In the genomic region with DNA sequence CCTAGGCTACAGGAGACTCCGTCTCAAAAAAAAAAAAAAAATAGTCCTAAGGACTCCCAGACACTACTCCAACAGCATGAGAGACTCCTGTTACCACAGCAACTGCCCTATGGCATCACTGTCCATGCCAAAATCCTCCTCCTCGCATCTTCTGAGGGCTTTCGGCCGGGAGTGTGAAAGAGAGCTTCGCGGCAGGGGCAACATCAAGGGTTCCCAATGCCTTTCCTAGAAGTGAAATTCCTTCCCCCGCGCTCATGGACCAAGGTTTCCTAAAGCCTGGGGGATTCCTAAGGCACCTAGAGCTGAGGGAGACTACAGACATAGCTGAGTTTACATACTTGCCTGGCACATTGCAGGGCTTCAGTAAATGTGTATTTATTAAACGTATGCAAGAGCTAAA, we compare ENCODE assay signal across 16 cellular contexts.
DNase-seq lines count a peak whose midpoint lies in the region; ATAC-seq and TF ChIP-seq lines count a peak whose summit lies in the region.
"Had no signal": no experiment of that assay in that cellular context is flagged by ENCODE, and none has a peak within 500 bp of the region (broad histone marks: within the 10 kb centered on the region; RNA-seq: fewer than 3 reads in every experiment).

No MANE protein-coding gene starts in this region.

- H4K20me1 ChIP-seq in IMR-90 (ENCODE audit: insufficient read depth, low read length), result no peaks in the 10 kb centered on the region
- H4K20me1 ChIP-seq: BLaER1 had no signal

- H3K79me1 ChIP-seq in IMR-90 (ENCODE audit: low read depth in 1 of 2, low read length in 2 of 2) (no peaks in the 10 kb centered on the region), mesendoderm (ENCODE audit: low read length) (no peaks in the 10 kb centered on the region)

- H2BK120ac ChIP-seq in IMR-90 (ENCODE audit: low read depth, low read length) (no peak overlapping the region), mesendoderm (ENCODE audit: low read depth, low read length) (no peak overlapping the region)

- H3K9ac ChIP-seq in IMR-90 (ENCODE audit: low read depth, low read length) (no peak overlapping the region), mesendoderm (ENCODE audit: low read length) (no peak overlapping the region)
- H3K9ac ChIP-seq: BLaER1 had no signal

- no peak overlapping the region for H3K27ac ChIP-seq in IMR-90 (ENCODE audit: insufficient read depth, low read length)
- no peak overlapping the region for H3K27ac ChIP-seq in mesendoderm (ENCODE audit: low read depth, low read length)
- no peak overlapping the region for H3K27ac ChIP-seq in upper lobe of right lung
- H3K27ac ChIP-seq: 22Rv1, BLaER1 had no signal

- CTCF ChIA-PET in IMR-90 (lab: Yijun Ruan, JAX), result no interaction called here

- H3K4me3 ChIP-seq in IMR-90 (ENCODE audit: insufficient read depth, low read depth, low read length), result no peak overlapping the region
- H3K4me3 ChIP-seq in mesendoderm (ENCODE audit: low read length), result no peak overlapping the region
- no peak overlapping the region for H3K4me3 ChIP-seq in upper lobe of right lung
- H3K4me3 ChIP-seq: BLaER1, HAP-1 had no signal

- H2AK5ac ChIP-seq in IMR-90 (ENCODE audit: low read depth, low read length), result no peak overlapping the region
- no peak overlapping the region for H2AK5ac ChIP-seq in mesendoderm (ENCODE audit: low read length)

- H3K27me3 ChIP-seq in IMR-90 (ENCODE audit: control insufficient read depth, insufficient read depth, low read length), result no peaks in the 10 kb centered on the region
- no peaks in the 10 kb centered on the region for H3K27me3 ChIP-seq in mesendoderm (ENCODE audit: insufficient read depth, low read length, poor library complexity)
- H3K27me3 ChIP-seq in upper lobe of right lung, result no peaks in the 10 kb centered on the region
- H3K27me3 ChIP-seq: BLaER1 had no signal

- H4K5ac ChIP-seq in IMR-90 (ENCODE audit: low read depth, low read length) (no peak overlapping the region), mesendoderm (ENCODE audit: low read length) (no peak overlapping the region)

- H4K8ac ChIP-seq in IMR-90 (ENCODE audit: low read depth in 2 of 2, low read length in 2 of 2), result no peak overlapping the region
- no peak overlapping the region for H4K8ac ChIP-seq in mesendoderm (ENCODE audit: low read depth, low read length)

- H2AFZ ChIP-seq in IMR-90 (replicated peaks; ENCODE audit: low read length, poor library complexity), result no peak overlapping the region

- TF ChIP-seq CTCF in IMR-90 (conservative IDR thresholded peaks at IDR 0.05; ENCODE audit: low read depth, low read length) (no peak), upper lobe of right lung (IDR thresholded peaks at IDR 0.05) (no peak)

- no peak overlapping the region for H3K18ac ChIP-seq in IMR-90 (ENCODE audit: low read depth, low read length)
- H3K18ac ChIP-seq in mesendoderm (ENCODE audit: low read length), result no peak overlapping the region

- H2BK5ac ChIP-seq in IMR-90 (ENCODE audit: low read depth, low read length, poor library complexity, severe bottlenecking), result no peak overlapping the region
- no peak overlapping the region for H2BK5ac ChIP-seq in mesendoderm (ENCODE audit: low read length)

- H3K56ac ChIP-seq in IMR-90 (ENCODE audit: extremely low read depth, insufficient read depth, low read length), result no peak overlapping the region
- H3K56ac ChIP-seq in mesendoderm (ENCODE audit: low read length), result no peak overlapping the region

- H3K79me2 ChIP-seq in mesendoderm (ENCODE audit: control insufficient read depth, insufficient read depth, low read length), result no peaks in the 10 kb centered on the region

- DNase-seq in DMS 273 (lab: John Stamatoyannopoulos, UW; ENCODE audit: unreplicated experiment), result peak; percentile 36
- no peak for DNase-seq in DMS 273 treated with DMSO at 0.1 percent for 48 hours (lab: John Stamatoyannopoulos, UW)
- DNase-seq in IMR-90, result no peak
- peak; percentile 46 for DNase-seq in cerebellar cortex (ENCODE audit: low spot score)
- peak; percentile 65 for DNase-seq in mesendoderm
- DNase-seq in upper lobe of right lung, result no peak
- no peak for DNase-seq in stimulated activated CD4-positive, alpha-beta T cell treated with anti-CD3 and anti-CD28 coated beads, Interleukin-2, amount 100 ng/mL, for 48 hours
- DNase-seq: CD8-positive, alpha-beta memory T cell; NCI-H526; NK-92 treated with Interleukin-12 subunit alpha and Interleukin-12 subunit beta, amount 100 ng/mL, for 24 hours; OCI-M1; RPMI8226 had no signal

- TF ChIP-seq RAD21 in IMR-90 (IDR thresholded peaks at IDR 0.05; ENCODE audit: low read length), result no peak

- H3K4me2 ChIP-seq in IMR-90 (ENCODE audit: low read depth, low read length), result no peak overlapping the region
- no peak overlapping the region for H3K4me2 ChIP-seq in mesendoderm (ENCODE audit: low read length)
- H3K4me2 ChIP-seq: BLaER1 had no signal

- peak overlapping the region; percentile 9 for H2AK9ac ChIP-seq in IMR-90 (replicated peaks; ENCODE audit: low read depth, low read length, poor library complexity)

- no peak overlapping the region for H4K91ac ChIP-seq in IMR-90 (ENCODE audit: insufficient read depth, low read depth, low read length)

- H3K14ac ChIP-seq in IMR-90 (replicated peaks; ENCODE audit: low read depth, low read length), result no peak overlapping the region

- no peaks in the 10 kb centered on the region for H3K36me3 ChIP-seq in IMR-90 (ENCODE audit: control insufficient read depth, insufficient read depth, low read length)
- H3K36me3 ChIP-seq in mesendoderm (ENCODE audit: control insufficient read depth, insufficient read depth, low read length), result no peaks in the 10 kb centered on the region
- no peaks in the 10 kb centered on the region for H3K36me3 ChIP-seq in upper lobe of right lung
- H3K36me3 ChIP-seq: BLaER1, HAP-1 had no signal

- H3K4me3 Mint-ChIP-seq in stimulated activated memory B cell treated with anti-CD40 and anti-IgM and Interleukin-4, amounts not matched to agents 10 μg/mL and 1 μg/mL and 100 μg/mL, for 72 hours, result no peak overlapping the region
- H3K4me3 Mint-ChIP-seq: CD8-positive, alpha-beta memory T cell had no signal

- in situ Hi-C loops in IMR-90 (cut with MboI; ENCODE audit: low sequenced_read_pairs), result no loop called here

- no peaks in the 10 kb centered on the region for H3K27me3 Mint-ChIP-seq in stimulated activated memory B cell treated with anti-CD40 and anti-IgM and Interleukin-4, amounts not matched to agents 10 μg/mL and 1 μg/mL and 100 μg/mL, for 72 hours
- H3K27me3 Mint-ChIP-seq: CD8-positive, alpha-beta memory T cell had no signal

- BruUV-seq in IMR-90 (replicated peaks; lab: Mats Ljungman, UMichigan), result no TSS peak

- no peak overlapping the region for H2BK20ac ChIP-seq in IMR-90 (ENCODE audit: low read depth, low read length)

- H3K4ac ChIP-seq in IMR-90 (ENCODE audit: low read depth, low read length) (no peak overlapping the region), mesendoderm (ENCODE audit: low read depth, low read length) (no peak overlapping the region)

- no peaks in the 10 kb centered on the region; the same call in 1 of the 2 replicates for H3K9me3 ChIP-seq in IMR-90 (ENCODE audit: control insufficient read depth, insufficient read depth, low read length)
- H3K9me3 ChIP-seq in upper lobe of right lung, result no peaks in the 10 kb centered on the region
- H3K9me3 ChIP-seq: HAP-1 had no signal

- dilution Hi-C loops in IMR-90 (cut with HindIII; ENCODE audit: low sequenced_read_pairs, unreplicated experiment), result no loop called here

- WGBS in IMR-90 (ENCODE audit: extremely low coverage in 2 of 2, insufficient read length in 1 of 2), 2 experiments, result 50% methylated on average over 1 of the region's 9 CpGs; no CpG with 5 or more reads in 1 of the 2 experiments
- WGBS in mesendoderm (ENCODE audit: extremely low coverage, insufficient coverage, low lambda C conversion rate), result no CpG with 5 or more reads among the region's 9 CpGs

- no peak for ATAC-seq in IMR-90 (ENCODE audit: low read depth)
- no peak for ATAC-seq in stimulated activated memory B cell treated with anti-CD40 and anti-IgM and Interleukin-4, amounts not matched to agents 10 μg/mL and 1 μg/mL and 100 μg/mL, for 72 hours
- no peak for ATAC-seq in upper lobe of right lung

- H3K23ac ChIP-seq in IMR-90 (ENCODE audit: low read depth, low read length), result no peak overlapping the region
- no peak overlapping the region for H3K23ac ChIP-seq in mesendoderm (ENCODE audit: low read length)

- no peaks in the 10 kb centered on the region for H3K36me3 Mint-ChIP-seq in stimulated activated memory B cell treated with anti-CD40 and anti-IgM and Interleukin-4, amounts not matched to agents 10 μg/mL and 1 μg/mL and 100 μg/mL, for 72 hours

- no peak overlapping the region for H2BK15ac ChIP-seq in IMR-90 (ENCODE audit: low read depth, low read length)
- no peak overlapping the region for H2BK15ac ChIP-seq in mesendoderm (replicated peaks; ENCODE audit: low read depth)

- TF ChIP-seq POLR2A in IMR-90 (IDR thresholded peaks at IDR 0.05; ENCODE audit: low read depth, low read length), result no peak

- intact Hi-C loops in IMR-90 (cut with micrococcal nuclease), result no loop called here
- intact Hi-C loops in upper lobe of right lung (cut with DNase I), result no loop called here

- H3K9me1 ChIP-seq in IMR-90 (ENCODE audit: insufficient read depth, low read length), result peaks cover 3% of the 10 kb centered on the region; the same call in 1 of the 2 replicates

- H3K27ac Mint-ChIP-seq in stimulated activated memory B cell treated with anti-CD40 and anti-IgM and Interleukin-4, amounts not matched to agents 10 μg/mL and 1 μg/mL and 100 μg/mL, for 72 hours, result no peak overlapping the region
- H3K27ac Mint-ChIP-seq: CD8-positive, alpha-beta memory T cell had no signal

- H3K4me1 ChIP-seq in IMR-90 (ENCODE audit: control insufficient read depth, insufficient read depth, low read length) (peaks cover 5% of the 10 kb centered on the region), mesendoderm (ENCODE audit: control insufficient read depth, low read depth, low read length) (peaks cover 3% of the 10 kb centered on the region), upper lobe of right lung (peaks cover 2% of the 10 kb centered on the region)

- H3K4me1 Mint-ChIP-seq in stimulated activated memory B cell treated with anti-CD40 and anti-IgM and Interleukin-4, amounts not matched to agents 10 μg/mL and 1 μg/mL and 100 μg/mL, for 72 hours, result peaks cover under 1% of the 10 kb centered on the region
- H3K4me1 Mint-ChIP-seq: CD8-positive, alpha-beta memory T cell had no signal

- POLR2A ChIA-PET in IMR-90 (lab: Charles Lee; ENCODE audit: unreplicated experiment), result no interaction called here

- H3K9me3 Mint-ChIP-seq in stimulated activated memory B cell treated with anti-CD40 and anti-IgM and Interleukin-4, amounts not matched to agents 10 μg/mL and 1 μg/mL and 100 μg/mL, for 72 hours, result peaks cover 4% of the 10 kb centered on the region

TF ChIP-seq in IMR-90, 13 proteins besides CTCF, POLR2A, EP300 and RAD21 (continues in another document):
- TF ChIP-seq MAZ (IDR thresholded peaks at IDR 0.05; ENCODE audit: borderline replicate concordance, low read depth, low read length) (no peak), MAFK (IDR thresholded peaks at IDR 0.05; ENCODE audit: low read depth, low read length) (no peak), CEBPB (IDR thresholded peaks at IDR 0.05; ENCODE audit: low read depth, low read length) (no peak), SMC3 (IDR thresholded peaks at IDR 0.05; ENCODE audit: low read depth, low read length) (no peak)

Comparison
In these comparisons a context has a peak if more than half of its experiments do, and no peak if none do; other contexts are left out.
1. DNase-seq: peak in DMS 273 (single experiment), cerebellar cortex (single experiment) and mesendoderm (single experiment); none in DMS 273 treated with DMSO at 0.1 percent for 48 hours (single experiment), IMR-90 (single experiment), upper lobe of right lung (single experiment) and stimulated activated CD4-positive, alpha-beta T cell treated with anti-CD3 and anti-CD28 coated beads, Interleukin-2, amount 100 ng/mL, for 48 hours (0 of 2).